Comparison of ENCODE assay signal across 10 cellular contexts in the genomic region with DNA sequence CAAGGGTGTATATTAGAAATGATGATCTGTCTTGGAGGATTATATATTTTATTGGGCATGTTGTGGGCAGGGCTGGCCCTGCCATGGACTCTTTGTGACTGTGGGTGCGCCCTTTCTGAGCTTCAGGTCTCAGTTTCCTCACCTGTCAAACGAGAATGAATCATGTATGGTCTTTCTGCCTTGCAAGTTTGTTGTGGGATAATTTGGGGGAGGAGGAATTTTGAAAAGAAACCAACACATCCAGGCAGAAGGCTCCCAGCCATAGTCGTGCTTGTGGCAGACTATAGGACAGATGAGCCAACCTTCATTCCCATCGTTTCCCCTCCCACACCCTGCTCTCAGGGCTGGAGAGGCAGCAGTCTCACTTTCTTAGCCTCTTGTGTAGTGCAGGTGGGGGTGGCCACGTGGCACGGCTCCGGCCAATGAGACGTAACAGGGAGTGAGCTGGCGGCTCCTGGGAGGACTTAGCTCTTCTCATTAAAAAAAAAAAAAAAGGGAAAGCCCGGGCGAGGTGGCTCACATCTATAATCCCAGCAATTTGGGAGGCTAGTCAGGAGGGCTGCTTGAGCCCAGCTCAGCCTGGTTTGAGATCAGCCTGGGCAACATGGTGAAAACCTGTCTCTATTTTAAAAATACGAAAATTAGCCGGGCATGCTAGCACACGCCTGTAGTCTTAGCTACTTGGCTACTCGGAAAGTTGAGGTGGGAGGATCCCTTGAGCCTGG.
DNase-seq lines count a peak whose midpoint lies in the region; ATAC-seq and TF ChIP-seq lines count a peak whose summit lies in the region.
"Had no signal": no experiment of that assay in that cellular context is flagged by ENCODE, and none has a peak within 500 bp of the region (broad histone marks: within the 10 kb centered on the region; RNA-seq: fewer than 3 reads in every experiment).

No MANE protein-coding gene starts in this region.

- no peak overlapping the region for H3K23ac ChIP-seq in H9 (ENCODE audit: insufficient read length, low read depth, low read length)

- no peaks in the 10 kb centered on the region for H3K79me2 ChIP-seq in H9 (ENCODE audit: insufficient read depth, low read length)

- H4K5ac ChIP-seq in H9 (ENCODE audit: insufficient read length, low read depth, low read length), result no peak overlapping the region

- H3K27ac Mint-ChIP-seq in H9, result peak overlapping the region in 2 of 3 experiments; percentile 4 to 61; a peak in 1 of 7 replicates
- no peak overlapping the region for H3K27ac Mint-ChIP-seq in HFFc6

- H3K36me3 Mint-ChIP-seq in H9 (ENCODE audit: insufficient read depth in 1 of 3, low read depth in 3 of 3) (peaks cover 0 to 1% (median 0%) of the 10 kb centered on the region in 3 experiments; a peak in 1 of 7 replicates), HFFc6 (ENCODE audit: low read depth) (no peaks in the 10 kb centered on the region)

- H3K27me3 ChIP-seq in H9 (ENCODE audit: insufficient read depth, low read length) (no peaks in the 10 kb centered on the region), dorsolateral prefrontal cortex (no peaks in the 10 kb centered on the region)
- H3K27me3 ChIP-seq: heart left ventricle had no signal

- H2BK5ac ChIP-seq in H9 (ENCODE audit: insufficient read length, low read length), result no peak overlapping the region

- no peak overlapping the region for H4K8ac ChIP-seq in H9 (replicated peaks; ENCODE audit: insufficient read length, low read depth, low read length)

- peak overlapping the region in 10 of 59 donors; percentile 1 to 31 (median 18) for H3K4me3 ChIP-seq in dorsolateral prefrontal cortex
- H3K4me3 ChIP-seq: heart left ventricle had no signal

- intact Hi-C loops in dorsolateral prefrontal cortex (cut with DNase I), result loop anchor here in 1 of 2 donors (10.0 kb wide), 1 partner anchor 135 kb away; no protein-coding TSS in a partner anchor

- H3K9ac ChIP-seq in H9 (ENCODE audit: extremely low read depth, insufficient read length, low read length), result no peak overlapping the region

- H2AFZ ChIP-seq in H9 (ENCODE audit: low read length), result no peak overlapping the region

- no peak overlapping the region for H3K56ac ChIP-seq in H9 (ENCODE audit: insufficient read length, low read depth, low read length)

- H2AK5ac ChIP-seq in H9 (ENCODE audit: insufficient read length, low read length), result no peak overlapping the region

- H3K4me1 Mint-ChIP-seq in H9 (peaks cover 26 to 28% of the 10 kb centered on the region in 2 experiments), HFFc6 (ENCODE audit: low read depth) (peaks cover 54% of the 10 kb centered on the region)

- TF ChIP-seq CTCF in H9 (conservative IDR thresholded peaks at IDR 0.05) (no peak), dorsolateral prefrontal cortex (IDR thresholded peaks at IDR 0.05 in 54 of 56, conservative IDR thresholded peaks at IDR 0.05 in 2 of 56; ENCODE audit: low read depth in 1 of 56, partially characterized antibody in 56 of 56) (no peak), HFFc6 (IDR thresholded peaks at IDR 0.05) (no peak)

- H3K27ac ChIP-seq in H9 (ENCODE audit: insufficient read length, low read depth, low read length) (no peak overlapping the region), dorsolateral prefrontal cortex (peak overlapping the region in 1 of 59 donors; percentile 7)
- H3K27ac ChIP-seq: heart left ventricle had no signal

- H3K18ac ChIP-seq in H9 (ENCODE audit: insufficient read length, low read depth, low read length), result no peak overlapping the region

- H3K4me3 Mint-ChIP-seq in H9 (no peak overlapping the region), HFFc6 (no peak overlapping the region)

- no peaks in the 10 kb centered on the region for H3K23me2 ChIP-seq in H9 (ENCODE audit: insufficient read length, low read depth, low read length, poor library complexity, severe bottlenecking)

- H4K20me1 ChIP-seq in H9 (ENCODE audit: control insufficient read depth, insufficient read depth, insufficient read length), result no peaks in the 10 kb centered on the region

- H2BK15ac ChIP-seq in H9 (ENCODE audit: low read depth, low read length), result no peak overlapping the region

- no peak overlapping the region for H3K4me2 ChIP-seq in H9 (ENCODE audit: insufficient read depth, insufficient read length, low read length)

- DNase-seq in H9 (peak; percentile 92), NCI-H226 (peak; percentile 91), dorsolateral prefrontal cortex (peak in 8 of 10 donors; percentile 51 to 84 (median 74)), renal cortical epithelial cell (ENCODE audit: low read depth) (peak; percentile 79), HFFc6 (no peak)
- DNase-seq in activated CD8-positive, alpha-beta memory T cell treated with anti-CD3 and anti-CD28 coated beads for 24 hours, result no peak

- H4K91ac ChIP-seq in H9 (ENCODE audit: insufficient read length, low read depth, low read length), result no peak overlapping the region

- no peaks in the 10 kb centered on the region; the same call in 1 of the 2 replicates for H3K4me1 ChIP-seq in H9 (ENCODE audit: insufficient read depth, low read length)

- H3T11ph ChIP-seq in H9 (ENCODE audit: low read length), result no peak overlapping the region

- H3K9me3 ChIP-seq in H9 (ENCODE audit: control insufficient read depth, low read depth, low read length), result no peaks in the 10 kb centered on the region

- H3K79me1 ChIP-seq in H9 (ENCODE audit: insufficient read depth, low read depth, low read length, poor library complexity, severe bottlenecking), result no peaks in the 10 kb centered on the region

- H3K4ac ChIP-seq in H9 (ENCODE audit: low read depth, low read length), result no peak overlapping the region

- no peak overlapping the region for H2BK12ac ChIP-seq in H9 (ENCODE audit: insufficient read length, low read depth, low read length)

- whole genome bisulfite sequencing in H9 (ENCODE audit: extremely low coverage, insufficient read length, low lambda C conversion rate), result no CpG with 5 or more reads among the region's 15 CpGs

- peaks cover under 1% of the 10 kb centered on the region; the same call in 1 of the 2 replicates for H3K27me3 Mint-ChIP-seq in H9 (ENCODE audit: low read depth)
- peaks cover 5% of the 10 kb centered on the region; the same call in 1 of the 2 replicates for H3K27me3 Mint-ChIP-seq in HFFc6 (ENCODE audit: insufficient read depth)

- no peak for ATAC-seq in GM18873 (IDR thresholded peaks at IDR 0.05; ENCODE audit: low FRiP score, unreplicated experiment)
- no peak for ATAC-seq in HG02623 (IDR thresholded peaks at IDR 0.05; ENCODE audit: unreplicated experiment)
- ATAC-seq: activated CD4-positive, CD25-positive, alpha-beta regulatory T cell treated with anti-CD3 and anti-CD28 coated beads, Interleukin-2, amount 50 U/mL, for 24 hours; heart left ventricle had no signal

- H3K9me3 Mint-ChIP-seq in H9 (peaks cover under 1 to 3% of the 10 kb centered on the region in 2 experiments; a peak in 2 of 5 replicates), HFFc6 (peaks cover under 1% of the 10 kb centered on the region; the same call in 1 of the 2 replicates)

- H2BK20ac ChIP-seq in H9 (ENCODE audit: low read depth, low read length, poor library complexity, severe bottlenecking), result no peak overlapping the region

- H2BK120ac ChIP-seq in H9 (ENCODE audit: low read depth, low read length, poor library complexity, severe bottlenecking), result no peak overlapping the region

- no peak overlapping the region for H3K14ac ChIP-seq in H9 (ENCODE audit: insufficient read depth, low read length)

Comparison
In these comparisons a context has a peak if more than half of its experiments do, and no peak if none do; other contexts are left out.
1. DNase-seq: peak in H9 (single experiment), NCI-H226 (single experiment), dorsolateral prefrontal cortex (8 of 10) and renal cortical epithelial cell (single experiment); none in HFFc6 (single experiment) and activated CD8-positive, alpha-beta memory T cell treated with anti-CD3 and anti-CD28 coated beads for 24 hours (single experiment).